ENCODE assay signal across 13 cellular contexts in genomic region chr19:41868989-41869300, GRCh38. TPM values are rescaled to one million over a fixed set of nuclear protein-coding genes. Genes with fewer than 3 reads are reported as not detected.
DNase-seq lines count a peak whose midpoint lies in the region; ATAC-seq and TF ChIP-seq lines count a peak whose summit lies in the region.
"Had no signal": no experiment of that assay in that cellular context is flagged by ENCODE, and none has a peak within 500 bp of the region (broad histone marks: within the 10 kb centered on the region; RNA-seq: fewer than 3 reads in every experiment).

No MANE protein-coding gene starts in this region.

- no peak for TF ChIP-seq POLR2A in thyroid gland (IDR thresholded peaks at IDR 0.05)

- H3K9me3 Mint-ChIP-seq in CD8-positive, alpha-beta T cell = no peaks in the 10 kb centered on the region
- H3K9me3 Mint-ChIP-seq in activated T-helper 17 cell treated with anti-CD3 and anti-CD28 coated beads, Interleukin-2, amount 50 U/mL, for 72 hours = no peaks in the 10 kb centered on the region
- no peaks in the 10 kb centered on the region for H3K9me3 Mint-ChIP-seq in natural killer cell treated with Interleukin-12 subunit alpha and Interleukin-12 subunit beta and Interleukin-15 and Interleukin-18, amount 100 ng/mL, for 72 hours

- CTCF ChIA-PET in CD8-positive, alpha-beta T cell (lab: Charles Lee) = interaction anchor here (0.9 to 5.2 kb wide), 4 partner anchors 9 to 82 kb away, joined by 3 to 56 read pairs (median 4); partner anchors contain the start of gene RPS19

- in situ Hi-C loops in HAP-1 (cut with MboI; ENCODE audit: low sequenced_read_pairs) = no loop called here

- no peaks in the 10 kb centered on the region for H3K27me3 ChIP-seq in CD8-positive, alpha-beta T cell (ENCODE audit: insufficient read depth, low read length)
- no peaks in the 10 kb centered on the region for H3K27me3 ChIP-seq in HUES64 (ENCODE audit: insufficient read depth, low read length)
- no peaks in the 10 kb centered on the region for H3K27me3 ChIP-seq in HAP-1 (ENCODE audit: low read depth)
- no peaks in the 10 kb centered on the region for H3K27me3 ChIP-seq in thyroid gland
- H3K27me3 ChIP-seq: SJSA1 had no signal

- ATAC-seq in CD8-positive, alpha-beta T cell = no peak
- ATAC-seq in activated T-helper 17 cell treated with anti-CD3 and anti-CD28 coated beads, Interleukin-2, amount 50 U/mL, for 72 hours (replicated peaks) = no peak
- ATAC-seq in natural killer cell treated with Interleukin-12 subunit alpha and Interleukin-12 subunit beta and Interleukin-15 and Interleukin-18, amount 100 ng/mL, for 72 hours = no peak

- no peaks in the 10 kb centered on the region for H3K9me3 ChIP-seq in CD8-positive, alpha-beta T cell (ENCODE audit: low read length)
- no peaks in the 10 kb centered on the region for H3K9me3 ChIP-seq in HUES64 (ENCODE audit: insufficient read depth, low read depth, low read length)
- H3K9me3 ChIP-seq in HAP-1 = no peaks in the 10 kb centered on the region
- H3K9me3 ChIP-seq in thyroid gland = no peaks in the 10 kb centered on the region
- H3K9me3 ChIP-seq: SJSA1 had no signal

- H3K4me3 Mint-ChIP-seq in CD8-positive, alpha-beta T cell = no peak overlapping the region
- peak overlapping the region; percentile 84 for H3K4me3 Mint-ChIP-seq in activated T-helper 17 cell treated with anti-CD3 and anti-CD28 coated beads, Interleukin-2, amount 50 U/mL, for 72 hours
- H3K4me3 Mint-ChIP-seq in natural killer cell treated with Interleukin-12 subunit alpha and Interleukin-12 subunit beta and Interleukin-15 and Interleukin-18, amount 100 ng/mL, for 72 hours = peak overlapping the region; percentile 27

- H3K36me3 Mint-ChIP-seq in CD8-positive, alpha-beta T cell = peaks cover 59% of the 10 kb centered on the region
- H3K36me3 Mint-ChIP-seq in activated T-helper 17 cell treated with anti-CD3 and anti-CD28 coated beads, Interleukin-2, amount 50 U/mL, for 72 hours (ENCODE audit: low read depth) = peaks cover 94% of the 10 kb centered on the region
- H3K36me3 Mint-ChIP-seq in natural killer cell treated with Interleukin-12 subunit alpha and Interleukin-12 subunit beta and Interleukin-15 and Interleukin-18, amount 100 ng/mL, for 72 hours = peaks cover 13% of the 10 kb centered on the region

- no peaks in the 10 kb centered on the region for H3K27me3 Mint-ChIP-seq in CD8-positive, alpha-beta T cell (ENCODE audit: low read depth)
- no peaks in the 10 kb centered on the region for H3K27me3 Mint-ChIP-seq in activated T-helper 17 cell treated with anti-CD3 and anti-CD28 coated beads, Interleukin-2, amount 50 U/mL, for 72 hours
- H3K27me3 Mint-ChIP-seq in natural killer cell treated with Interleukin-12 subunit alpha and Interleukin-12 subunit beta and Interleukin-15 and Interleukin-18, amount 100 ng/mL, for 72 hours = no peaks in the 10 kb centered on the region

- no peak for DNase-seq in CD8-positive, alpha-beta T cell
- DNase-seq in natural killer cell treated with Interleukin-12 subunit alpha and Interleukin-12 subunit beta and Interleukin-15 and Interleukin-18, amount 100 ng/mL, for 72 hours (ENCODE audit: low spot score) = no peak
- DNase-seq in hippocampal formation (lab: John Stamatoyannopoulos, UW) (no peak), HAP-1 (ENCODE audit: low spot score in 2 of 2) (no peak), thyroid gland (no peak)
- DNase-seq: activated CD4-positive, alpha-beta T cell treated with anti-CD3 and anti-CD28 coated beads for 4 hours; NCI-H524 had no signal

- intact Hi-C loops in CD8-positive, alpha-beta T cell (cut with DNase I, micrococcal nuclease) = no loop called here
- intact Hi-C loops in thyroid gland (cut with DNase I) = no loop called here

- 95% methylated on average over 12 of the region's 12 CpGs for WGBS in HUES64
- 77% methylated on average over 12 of the region's 12 CpGs; no CpG with 5 or more reads in 1 of the 2 donors for WGBS in thyroid gland, 2 donors

- POLR2A ChIA-PET in CD8-positive, alpha-beta T cell (lab: Charles Lee) = interaction anchor here (0.5 to 1.5 kb wide), 2 partner anchors 9 to 1978 kb away, joined by 4 to 8 read pairs; partner anchors contain the start of gene RPS19

- peaks cover 70% of the 10 kb centered on the region for H3K4me1 Mint-ChIP-seq in CD8-positive, alpha-beta T cell (ENCODE audit: low read depth)
- peaks cover 46% of the 10 kb centered on the region for H3K4me1 Mint-ChIP-seq in activated T-helper 17 cell treated with anti-CD3 and anti-CD28 coated beads, Interleukin-2, amount 50 U/mL, for 72 hours
- H3K4me1 Mint-ChIP-seq in natural killer cell treated with Interleukin-12 subunit alpha and Interleukin-12 subunit beta and Interleukin-15 and Interleukin-18, amount 100 ng/mL, for 72 hours (ENCODE audit: low read depth in 2 of 2) = peaks cover 43 to 60% of the 10 kb centered on the region in 2 donors

- no peak overlapping the region for H3K27ac ChIP-seq in CD8-positive, alpha-beta T cell (ENCODE audit: low read depth, low read length)
- H3K27ac ChIP-seq in HUES64 (ENCODE audit: low read depth, low read length) (peak overlapping the region; percentile 29; the same call in 1 of the 2 replicates), thyroid gland (no peak overlapping the region)
- H3K27ac ChIP-seq: coronary artery, SJSA1 had no signal

- H3K36me3 ChIP-seq in CD8-positive, alpha-beta T cell (ENCODE audit: insufficient read depth, low read length) = peaks cover 45% of the 10 kb centered on the region
- H3K36me3 ChIP-seq in HUES64 (ENCODE audit: insufficient read depth, low read length) (peaks cover 78% of the 10 kb centered on the region), HAP-1 (replicated peaks) (peaks cover 79% of the 10 kb centered on the region), thyroid gland (peaks cover 47 to 54% of the 10 kb centered on the region in 2 donors)

- H3K4me1 ChIP-seq in CD8-positive, alpha-beta T cell (ENCODE audit: insufficient read depth, low read length) = peaks cover 88% of the 10 kb centered on the region
- no peaks in the 10 kb centered on the region; the same call in 1 of the 2 replicates for H3K4me1 ChIP-seq in HUES64 (ENCODE audit: insufficient read depth, low read length)
- peaks cover 8% of the 10 kb centered on the region; the same call in 1 of the 2 replicates for H3K4me1 ChIP-seq in HAP-1
- H3K4me1 ChIP-seq in thyroid gland = peaks cover 13 to 17% of the 10 kb centered on the region in 2 donors
- H3K4me1 ChIP-seq: SJSA1 had no signal

- no peak overlapping the region for H3K9ac ChIP-seq in HUES64 (ENCODE audit: low read depth, low read length)

- peak overlapping the region; percentile 55 for H3K27ac Mint-ChIP-seq in CD8-positive, alpha-beta T cell
- H3K27ac Mint-ChIP-seq in activated T-helper 17 cell treated with anti-CD3 and anti-CD28 coated beads, Interleukin-2, amount 50 U/mL, for 72 hours = no peak overlapping the region
- peak overlapping the region; percentile 92 to 97 for H3K27ac Mint-ChIP-seq in natural killer cell treated with Interleukin-12 subunit alpha and Interleukin-12 subunit beta and Interleukin-15 and Interleukin-18, amount 100 ng/mL, for 72 hours

- no peak overlapping the region for H3K4me3 ChIP-seq in CD8-positive, alpha-beta T cell (ENCODE audit: low read depth, low read length)
- H3K4me3 ChIP-seq in HUES64 (ENCODE audit: low read length) = no peak overlapping the region
- no peak overlapping the region for H3K4me3 ChIP-seq in HAP-1
- no peak overlapping the region for H3K4me3 ChIP-seq in thyroid gland (replicated peaks in 1 of 3)
- H3K4me3 ChIP-seq: coronary artery, SJSA1 had no signal

- no peak for TF ChIP-seq CTCF in CD8-positive, alpha-beta T cell (IDR thresholded peaks at IDR 0.05)
- TF ChIP-seq CTCF in thyroid gland (IDR thresholded peaks at IDR 0.05) = no peak

RNA-seq across cellular contexts. Expression of gene CD79A, which starts 8.1 kb away (rescaled TPM):
- total RNA-seq in CD8-positive, alpha-beta T cell = 10 to 100 TPM; 19.5 to 19.6 TPM
- 0.25 TPM for polyA plus RNA-seq in HUES64 (2013, experiment 1 of 2)
- polyA plus RNA-seq in HUES64 (2013, experiment 2 of 2) = 0.44 TPM
- under 1 TPM; 0.22 to 0.98 TPM for total RNA-seq in activated T-helper 17 cell treated with anti-CD3 and anti-CD28 coated beads, Interleukin-2, amount 50 U/mL, for 72 hours
- total RNA-seq in natural killer cell treated with Interleukin-12 subunit alpha and Interleukin-12 subunit beta and Interleukin-15 and Interleukin-18, amount 100 ng/mL, for 72 hours = 1 to 10 TPM in 1 of 2 donors, under 1 TPM in 1; 0.93 to 1.8 TPM
- total RNA-seq in thyroid gland = 1 to 10 TPM in 1 of 4 donors, under 1 TPM in 1, not detected in 2; 0.22 to 1.5 TPM

RNA-seq across cellular contexts. Expression of gene RPS19, which starts 8.9 kb away (rescaled TPM):
- 1,000 to 10,000 TPM; 3,663 to 3,781 TPM for total RNA-seq in CD8-positive, alpha-beta T cell
- 3,403 TPM for polyA plus RNA-seq in HUES64 (2013, experiment 1 of 2)
- polyA plus RNA-seq in HUES64 (2013, experiment 2 of 2) = 3,620 TPM
- total RNA-seq in activated T-helper 17 cell treated with anti-CD3 and anti-CD28 coated beads, Interleukin-2, amount 50 U/mL, for 72 hours = 1,000 to 10,000 TPM; 3,531 to 4,049 TPM
- 1,000 to 10,000 TPM; 1,532 to 1,595 TPM for total RNA-seq in natural killer cell treated with Interleukin-12 subunit alpha and Interleukin-12 subunit beta and Interleukin-15 and Interleukin-18, amount 100 ng/mL, for 72 hours
- 1,000 to 10,000 TPM in 1 of 4 donors, 100 to 1,000 TPM in 3; 351 to 1,305 (median 623) TPM for total RNA-seq in thyroid gland

RNA-seq across cellular contexts. Expression of gene ARHGEF1, which starts 14.0 kb away (rescaled TPM):
- 1,000 to 10,000 TPM; 1,125 to 1,160 TPM for total RNA-seq in CD8-positive, alpha-beta T cell
- 26.3 TPM for polyA plus RNA-seq in HUES64 (2013, experiment 1 of 2)
- polyA plus RNA-seq in HUES64 (2013, experiment 2 of 2) = 32.8 TPM
- 100 to 1,000 TPM; 255 to 337 TPM for total RNA-seq in activated T-helper 17 cell treated with anti-CD3 and anti-CD28 coated beads, Interleukin-2, amount 50 U/mL, for 72 hours
- 100 to 1,000 TPM; 321 to 444 TPM for total RNA-seq in natural killer cell treated with Interleukin-12 subunit alpha and Interleukin-12 subunit beta and Interleukin-15 and Interleukin-18, amount 100 ng/mL, for 72 hours
- 10 to 100 TPM; 34.5 to 52.6 (median 42.9) TPM for total RNA-seq in thyroid gland

RNA-seq across cellular contexts. Expression of gene DMRTC2, which starts 24.1 kb away (rescaled TPM):
- not detected for total RNA-seq in CD8-positive, alpha-beta T cell
- polyA plus RNA-seq in HUES64 (2013, experiment 1 of 2) = not detected
- not detected for polyA plus RNA-seq in HUES64 (2013, experiment 2 of 2)
- total RNA-seq in activated T-helper 17 cell treated with anti-CD3 and anti-CD28 coated beads, Interleukin-2, amount 50 U/mL, for 72 hours = not detected
- total RNA-seq in natural killer cell treated with Interleukin-12 subunit alpha and Interleukin-12 subunit beta and Interleukin-15 and Interleukin-18, amount 100 ng/mL, for 72 hours = not detected
- under 1 TPM in 1 of 4 donors, not detected in 3; 0.13 TPM for total RNA-seq in thyroid gland
- total RNA-seq: renal cortical epithelial cell, SJSA1, subcutaneous adipose tissue had no signal

RNA-seq across cellular contexts. Expression of gene LYPD4, which starts 24.5 kb away (rescaled TPM):
- total RNA-seq in CD8-positive, alpha-beta T cell = not detected
- not detected for polyA plus RNA-seq in HUES64 (2013, experiment 1 of 2)
- polyA plus RNA-seq in HUES64 (2013, experiment 2 of 2) = not detected
- not detected for total RNA-seq in activated T-helper 17 cell treated with anti-CD3 and anti-CD28 coated beads, Interleukin-2, amount 50 U/mL, for 72 hours
- total RNA-seq in natural killer cell treated with Interleukin-12 subunit alpha and Interleukin-12 subunit beta and Interleukin-15 and Interleukin-18, amount 100 ng/mL, for 72 hours = not detected
- total RNA-seq in thyroid gland = not detected
- total RNA-seq: renal cortical epithelial cell, SJSA1, subcutaneous adipose tissue had no signal

Comparison
In these comparisons a context has a peak if more than half of its experiments do, and no peak if none do; other contexts are left out.
1. RNA of gene CD79A, which starts 8.1 kb away (total RNA-seq): 19.5 to 19.6 TPM in CD8-positive, alpha-beta T cell; 0.93 to 1.8 TPM in natural killer cell treated with Interleukin-12 subunit alpha and Interleukin-12 subunit beta and Interleukin-15 and Interleukin-18, amount 100 ng/mL, for 72 hours, 0.22 to 0.98 TPM in activated T-helper 17 cell treated with anti-CD3 and anti-CD28 coated beads, Interleukin-2, amount 50 U/mL, for 72 hours and 0.22 to 1.5 TPM in thyroid gland; every median in the first group is over 4 times any median in the second.
2. RNA of gene ARHGEF1, which starts 14.0 kb away (total RNA-seq): 1,125 to 1,160 TPM in CD8-positive, alpha-beta T cell, 321 to 444 TPM in natural killer cell treated with Interleukin-12 subunit alpha and Interleukin-12 subunit beta and Interleukin-15 and Interleukin-18, amount 100 ng/mL, for 72 hours and 255 to 337 TPM in activated T-helper 17 cell treated with anti-CD3 and anti-CD28 coated beads, Interleukin-2, amount 50 U/mL, for 72 hours; 34.5 to 52.6 TPM in thyroid gland; every median in the first group is over 4 times any median in the second.